In the genomic region with DNA sequence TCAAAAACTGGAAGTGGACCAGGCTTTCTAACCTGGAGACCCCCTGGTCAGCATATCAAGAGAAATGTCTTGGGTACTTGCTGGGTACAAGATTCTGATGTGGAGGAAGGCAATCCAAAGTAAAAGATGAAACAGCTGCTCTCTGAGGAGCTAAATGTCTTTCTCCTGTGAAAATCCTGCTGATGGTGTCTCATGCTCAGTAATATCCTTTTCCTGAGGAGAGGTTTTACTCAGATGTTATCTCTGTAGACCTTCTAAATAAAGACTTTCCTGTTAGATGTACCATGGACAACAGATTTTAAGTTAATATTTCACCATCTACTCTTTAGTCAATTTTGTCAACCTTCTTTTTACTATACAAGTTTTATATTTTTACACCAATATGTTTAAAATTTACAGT, we compare ENCODE assay signal across 16 cellular contexts.
DNase-seq lines count a peak whose midpoint lies in the region; TF ChIP-seq lines count a peak whose summit lies in the region.
"Had no signal": no experiment of that assay in that cellular context is flagged by ENCODE, and none has a peak within 500 bp of the region (broad histone marks: within the 10 kb centered on the region; RNA-seq: fewer than 3 reads in every experiment).

No MANE protein-coding gene starts in this region.

- H3K9me3 Mint-ChIP-seq in activated naive CD4-positive, alpha-beta T cell treated with anti-CD3 and anti-CD28 coated beads, Interleukin-2, amount 50 U/mL, for 24 hours = no peaks in the 10 kb centered on the region
- H3K9me3 Mint-ChIP-seq in mesothelial cell of epicardium = no peaks in the 10 kb centered on the region

- H3K27ac ChIP-seq in VCaP = peak overlapping the region; percentile 78
- H3K27ac ChIP-seq: left lung, RWPE1, thoracic aorta had no signal

- TF ChIP-seq CTCF in VCaP (conservative IDR thresholded peaks at IDR 0.05) = no peak
- TF ChIP-seq CTCF in mesothelial cell of epicardium (IDR thresholded peaks at IDR 0.05; ENCODE audit: unreplicated experiment) = no peak

- peak overlapping the region; percentile 93 for H3K27ac Mint-ChIP-seq in activated naive CD4-positive, alpha-beta T cell treated with anti-CD3 and anti-CD28 coated beads, Interleukin-2, amount 50 U/mL, for 24 hours
- no peak overlapping the region for H3K27ac Mint-ChIP-seq in mesothelial cell of epicardium

- no peaks in the 10 kb centered on the region for H3K27me3 Mint-ChIP-seq in activated naive CD4-positive, alpha-beta T cell treated with anti-CD3 and anti-CD28 coated beads, Interleukin-2, amount 50 U/mL, for 24 hours
- no peaks in the 10 kb centered on the region for H3K27me3 Mint-ChIP-seq in mesothelial cell of epicardium (ENCODE audit: low read depth)

- DNase-seq in activated naive CD4-positive, alpha-beta T cell (lab: John Stamatoyannopoulos, UW) = no peak
- DNase-seq in dermis blood vessel endothelial cell (peak; percentile 58), NCI-H1105 treated with DMSO at 0.1 percent for 48 hours (lab: John Stamatoyannopoulos, UW) (no peak), dedifferentiated amniotic fluid mesenchymal stem cell (ENCODE audit: extremely low spot score) (no peak), mesothelial cell of epicardium (ENCODE audit: low spot score in 2 of 2, unreplicated experiment in 2 of 2) (no peak)
- DNase-seq: activated effector memory CD4-positive, alpha-beta T cell treated with anti-CD3 and anti-CD28 coated beads, Interleukin-2, amount 50 U/mL, for 16 hours; KG1; left lung; NCI-H1048; NCI-H2081 treated with DMSO at 0.1 percent for 48 hours; NCI-H510A treated with DMSO at 0.1 percent for 48 hours; retina had no signal

- H3K4me1 Mint-ChIP-seq in activated naive CD4-positive, alpha-beta T cell treated with anti-CD3 and anti-CD28 coated beads, Interleukin-2, amount 50 U/mL, for 24 hours = peaks cover 83% of the 10 kb centered on the region
- no peaks in the 10 kb centered on the region for H3K4me1 Mint-ChIP-seq in mesothelial cell of epicardium

- H3K36me3 Mint-ChIP-seq in activated naive CD4-positive, alpha-beta T cell treated with anti-CD3 and anti-CD28 coated beads, Interleukin-2, amount 50 U/mL, for 24 hours = peaks cover 7% of the 10 kb centered on the region
- H3K36me3 Mint-ChIP-seq in mesothelial cell of epicardium = no peaks in the 10 kb centered on the region

- H3K4me3 Mint-ChIP-seq in activated naive CD4-positive, alpha-beta T cell treated with anti-CD3 and anti-CD28 coated beads, Interleukin-2, amount 50 U/mL, for 24 hours = peak overlapping the region; percentile 51
- no peak overlapping the region for H3K4me3 Mint-ChIP-seq in mesothelial cell of epicardium
